Comparison of ENCODE assay signal across 29 cellular contexts in the genomic region with DNA sequence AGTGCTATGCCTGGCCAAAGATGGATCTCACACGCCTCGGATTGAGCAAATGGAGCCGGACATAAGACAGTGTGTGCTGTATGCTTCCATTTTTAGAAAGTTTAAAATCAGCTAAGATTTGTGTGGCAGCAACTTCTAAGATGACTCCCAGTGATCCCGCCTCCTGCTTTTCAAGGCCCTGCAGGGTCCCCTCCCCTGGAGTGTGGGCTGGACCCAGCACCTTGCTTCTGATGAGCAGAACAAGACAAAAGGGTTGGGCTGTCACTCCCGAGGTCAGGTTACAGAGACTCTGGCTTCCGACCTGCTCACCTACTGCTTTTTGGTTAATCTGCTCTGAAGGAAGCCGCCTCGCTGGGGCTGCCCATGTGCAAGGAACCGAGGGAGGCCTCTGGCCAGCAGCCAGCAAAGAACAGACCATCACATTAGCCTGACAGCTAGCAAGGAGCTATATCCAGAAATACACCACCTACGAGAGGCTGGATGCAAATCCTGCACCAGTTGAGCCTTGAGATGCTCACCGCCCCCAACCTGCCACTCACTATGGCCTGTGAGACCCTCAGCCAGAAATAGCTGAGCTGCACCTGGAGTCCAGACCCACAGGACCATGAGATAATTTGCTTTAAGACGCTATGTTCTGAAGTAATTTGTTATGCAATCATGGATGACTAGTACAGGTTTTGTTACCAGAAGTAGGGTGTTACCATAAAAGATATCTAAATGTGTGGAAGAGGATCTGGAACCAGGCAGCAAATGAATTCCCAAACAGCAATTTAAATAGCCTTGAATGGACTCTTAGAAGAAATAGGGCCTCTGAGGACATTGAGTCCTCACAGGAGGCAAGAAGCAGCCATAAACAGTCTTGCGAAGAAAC. TPM values are rescaled to one million over a fixed set of nuclear protein-coding genes. Genes with fewer than 3 reads are reported as not detected.
A peak's percentile ranks its signal among the peaks of the same experiment; 100 is the strongest.
DNase-seq lines count a peak whose midpoint lies in the region; ATAC-seq and TF ChIP-seq lines count a peak whose summit lies in the region.
"Had no signal": no experiment of that assay in that cellular context is flagged by ENCODE, and none has a peak within 500 bp of the region (broad histone marks: within the 10 kb centered on the region; RNA-seq: fewer than 3 reads in every experiment).

No MANE protein-coding gene starts in this region.

- peak; percentile 58 for ATAC-seq in left ventricle myocardium superior
- no peak for ATAC-seq in left cardiac atrium
- ATAC-seq in HG02571 (IDR thresholded peaks at IDR 0.05; ENCODE audit: unreplicated experiment), result no peak
- ATAC-seq: activated CD4-positive, alpha-beta T cell treated with anti-CD3 and anti-CD28 coated beads for 36 hours; HepG2; Panc1; stimulated activated memory B cell treated with anti-CD40 and anti-IgM and Interleukin-4, amounts not matched to agents 10 μg/mL and 1 μg/mL and 100 μg/mL, for 72 hours had no signal

- H3K27me3 ChIP-seq in dorsolateral prefrontal cortex (peaks cover 0 to 5% (median 0%) of the 10 kb centered on the region in 45 donors), neural progenitor cell (no peaks in the 10 kb centered on the region)
- H3K27me3 ChIP-seq in CD8-positive, alpha-beta memory T cell (ENCODE audit: insufficient read depth, low read length, poor library complexity, severe bottlenecking), result no peaks in the 10 kb centered on the region
- H3K27me3 ChIP-seq: sigmoid colon had no signal

- TF ChIP-seq CTCF in dorsolateral prefrontal cortex (IDR thresholded peaks at IDR 0.05 in 54 of 56, conservative IDR thresholded peaks at IDR 0.05 in 2 of 56; ENCODE audit: low read depth in 1 of 56, partially characterized antibody in 56 of 56), result no peak
- no peak for TF ChIP-seq CTCF in neural progenitor cell (IDR thresholded peaks at IDR 0.05)

- no peak overlapping the region for H2AFZ ChIP-seq in neural progenitor cell (replicated peaks)

- H3K4me3 ChIP-seq in dorsolateral prefrontal cortex (peak overlapping the region in 1 of 59 donors; percentile 15), neural progenitor cell (no peak overlapping the region)
- H3K4me3 ChIP-seq in CD8-positive, alpha-beta memory T cell (ENCODE audit: low read length), result no peak overlapping the region
- H3K4me3 ChIP-seq: sigmoid colon, suprapubic skin had no signal

- no peaks in the 10 kb centered on the region for H3K9me3 ChIP-seq in neural progenitor cell (ENCODE audit: low read depth)
- H3K9me3 ChIP-seq in CD8-positive, alpha-beta memory T cell (ENCODE audit: low read length), result no peaks in the 10 kb centered on the region
- H3K9me3 ChIP-seq: sigmoid colon, suprapubic skin had no signal

- H3K36me3 ChIP-seq in neural progenitor cell, result no peaks in the 10 kb centered on the region
- H3K36me3 ChIP-seq in CD8-positive, alpha-beta memory T cell (ENCODE audit: insufficient read depth, low read length), result no peaks in the 10 kb centered on the region
- H3K36me3 ChIP-seq: sigmoid colon had no signal

- no peaks in the 10 kb centered on the region for H3K9me3 Mint-ChIP-seq in neural progenitor cell
- H3K9me3 Mint-ChIP-seq in CD8-positive, alpha-beta memory T cell, result no peaks in the 10 kb centered on the region

- H3F3A ChIP-seq in neural progenitor cell (ENCODE audit: low read depth), result no peaks in the 10 kb centered on the region

- CTCF ChIA-PET in CD8-positive, alpha-beta memory T cell (lab: Charles Lee), result no interaction called here

- no peak overlapping the region for H3K9ac ChIP-seq in neural progenitor cell

- no peaks in the 10 kb centered on the region for H3K79me2 ChIP-seq in neural progenitor cell (ENCODE audit: low read depth)

- H3K27ac ChIP-seq in dorsolateral prefrontal cortex (peak overlapping the region in 52 of 59 donors; percentile 17 to 84 (median 70)), neural progenitor cell (peak overlapping the region; percentile 6)
- H3K27ac ChIP-seq in CD8-positive, alpha-beta memory T cell (ENCODE audit: low read depth, low read length), result no peak overlapping the region
- H3K27ac ChIP-seq: HL-60, suprapubic skin had no signal

- POLR2A ChIA-PET in CD8-positive, alpha-beta memory T cell (lab: Charles Lee), result no interaction called here

- peaks cover 12% of the 10 kb centered on the region for H3K4me1 ChIP-seq in neural progenitor cell
- H3K4me1 ChIP-seq in CD8-positive, alpha-beta memory T cell (ENCODE audit: insufficient read depth, low read length), result no peaks in the 10 kb centered on the region

- intact Hi-C loops in left ventricle myocardium superior (cut with micrococcal nuclease), result no loop called here
- intact Hi-C loops in left cardiac atrium (cut with DNase I), result no loop called here
- intact Hi-C loops in dorsolateral prefrontal cortex (cut with DNase I), result loop anchor here in 1 of 2 donors (5.0 kb wide), 1 partner anchor 47 kb away; a partner anchor contains a TSS

- peaks cover 20% of the 10 kb centered on the region for H4K20me1 ChIP-seq in neural progenitor cell (ENCODE audit: low read depth)

- H3K27me3 Mint-ChIP-seq in neural progenitor cell (ENCODE audit: insufficient read depth, low read depth), result no peaks in the 10 kb centered on the region
- H3K27me3 Mint-ChIP-seq in CD8-positive, alpha-beta memory T cell, result peaks cover 9 to 22% of the 10 kb centered on the region in 2 donors
- H3K27me3 Mint-ChIP-seq: B cell had no signal

- H3K4me2 ChIP-seq in neural progenitor cell, result peak overlapping the region; percentile 5

- peak overlapping the region; percentile 5 for H3K27ac Mint-ChIP-seq in neural progenitor cell
- peak overlapping the region in 1 of 8 donors; percentile 72 for H3K27ac Mint-ChIP-seq in CD8-positive, alpha-beta memory T cell
- H3K27ac Mint-ChIP-seq: activated CD4-positive, alpha-beta T cell treated with anti-CD3 and anti-CD28 coated beads for 36 hours; activated naive CD8-positive, alpha-beta T cell treated with anti-CD3 and anti-CD28 coated beads, Interleukin-2, amount 10 ng/mL, durations not matched to agents 7 days and 5 days; B cell; progenitor cell of endocrine pancreas; stimulated activated memory B cell treated with anti-CD40 and anti-IgM and Interleukin-4, amounts not matched to agents 10 μg/mL and 1 μg/mL and 100 μg/mL, for 72 hours had no signal

- peaks cover 34% of the 10 kb centered on the region for H3K36me3 Mint-ChIP-seq in neural progenitor cell
- H3K36me3 Mint-ChIP-seq in CD8-positive, alpha-beta memory T cell, result no peaks in the 10 kb centered on the region
- H3K36me3 Mint-ChIP-seq: activated naive CD8-positive, alpha-beta T cell treated with anti-CD3 and anti-CD28 coated beads, Interleukin-2, amount 10 ng/mL, durations not matched to agents 7 days and 5 days; stimulated activated memory B cell treated with anti-CD40 and anti-IgM and Interleukin-4, amounts not matched to agents 10 μg/mL and 1 μg/mL and 100 μg/mL, for 72 hours had no signal

- no peak for DNase-seq in left ventricle myocardium superior
- DNase-seq in left cardiac atrium, result no peak
- DNase-seq in dorsolateral prefrontal cortex, result peak in 8 of 10 donors; percentile 38 to 78 (median 64)
- peak; percentile 26 for DNase-seq in neural progenitor cell (ENCODE audit: low spot score)
- DNase-seq in CD8-positive, alpha-beta memory T cell, result no peak
- DNase-seq in ureter (ENCODE audit: low spot score), result no peak
- no peak for DNase-seq in Ammon's horn (ENCODE audit: low spot score)
- DNase-seq: activated CD4-positive, alpha-beta T cell treated with anti-CD3 and anti-CD28 coated beads for 36 hours; activated effector memory CD4-positive, alpha-beta T cell treated with anti-CD3 and anti-CD28 coated beads, Interleukin-2, amount 50 U/mL, for 16 hours; activated naive CD8-positive, alpha-beta T cell treated with anti-CD3 and anti-CD28 coated beads, Interleukin-2, amount 10 ng/mL, durations not matched to agents 7 days and 5 days; COR-L47; DMS79 treated with DMSO at 0.1 percent for 48 hours; HCEC 1CT; Kasumi-1; mammary epithelial cell; NCI-H1436; SHP77 treated with DMSO at 0.1 percent for 48 hours; sigmoid colon; stimulated activated CD4-positive, alpha-beta T cell treated with anti-CD3 and anti-CD28 coated beads, Interleukin-4, amount 100 ng/mL, for 4 hours had no signal

- H3K4me1 Mint-ChIP-seq in neural progenitor cell, result no peaks in the 10 kb centered on the region
- H3K4me1 Mint-ChIP-seq in CD8-positive, alpha-beta memory T cell, result no peaks in the 10 kb centered on the region
- H3K4me1 Mint-ChIP-seq: activated CD4-positive, alpha-beta T cell treated with anti-CD3 and anti-CD28 coated beads for 36 hours; activated naive CD8-positive, alpha-beta T cell treated with anti-CD3 and anti-CD28 coated beads, Interleukin-2, amount 10 ng/mL, durations not matched to agents 7 days and 5 days; central memory CD8-positive, alpha-beta T cell; stimulated activated memory B cell treated with anti-CD40 and anti-IgM and Interleukin-4, amounts not matched to agents 10 μg/mL and 1 μg/mL and 100 μg/mL, for 72 hours had no signal

- no peak overlapping the region for H3K4me3 Mint-ChIP-seq in neural progenitor cell
- no peak overlapping the region for H3K4me3 Mint-ChIP-seq in CD8-positive, alpha-beta memory T cell
- H3K4me3 Mint-ChIP-seq: activated CD4-positive, alpha-beta T cell treated with anti-CD3 and anti-CD28 coated beads for 36 hours; activated naive CD8-positive, alpha-beta T cell treated with anti-CD3 and anti-CD28 coated beads, Interleukin-2, amount 10 ng/mL, durations not matched to agents 7 days and 5 days; B cell; central memory CD8-positive, alpha-beta T cell; stimulated activated memory B cell treated with anti-CD40 and anti-IgM and Interleukin-4, amounts not matched to agents 10 μg/mL and 1 μg/mL and 100 μg/mL, for 72 hours had no signal

RNA-seq across cellular contexts. Expression of a gene that starts 47.6 kb away (rescaled TPM):
- total RNA-seq in left ventricle myocardium superior (1.3 TPM), left cardiac atrium (1 to 10 TPM in 1 of 2 donors, under 1 TPM in 1; 0.44 to 1.9 TPM), dorsolateral prefrontal cortex (100 to 1,000 TPM in 57 of 120 experiments, 10 to 100 TPM in 63; 38.1 to 151 (median 98.4) TPM), neural progenitor cell (ENCODE audit: low replicate concordance) (91.4 and 140 TPM in 2 replicates), ureter (1.3 TPM)
- not detected for total RNA-seq in CD8-positive, alpha-beta memory T cell
- polyA plus RNA-seq in CD8-positive, alpha-beta memory T cell, result 0.10 TPM
- total RNA-seq: activated CD4-positive, alpha-beta T cell treated with anti-CD3 and anti-CD28 coated beads for 36 hours; activated naive CD8-positive, alpha-beta T cell treated with anti-CD3 and anti-CD28 coated beads, Interleukin-2, amount 10 ng/mL, durations not matched to agents 7 days and 5 days; B cell; endothelial cell of umbilical vein; HepG2 had no signal
- polyA plus RNA-seq: HepG2 had no signal

Comparison
In these comparisons a context has a peak if more than half of its experiments do, and no peak if none do; other contexts are left out.
1. DNase-seq: peak in dorsolateral prefrontal cortex (8 of 10) and neural progenitor cell (single experiment); none in left ventricle myocardium superior (single experiment), left cardiac atrium (single experiment), CD8-positive, alpha-beta memory T cell (0 of 5), ureter (single experiment) and Ammon's horn (single experiment).
2. RNA of a gene that starts 47.6 kb away (total RNA-seq): 38.1 to 151 TPM in dorsolateral prefrontal cortex and 91.4 to 140 TPM in neural progenitor cell; 0.44 to 1.9 TPM in left cardiac atrium, 1.3 TPM in ureter (single experiment), 1.3 TPM in left ventricle myocardium superior (single experiment) and not detected in CD8-positive, alpha-beta memory T cell; every median in the first group is over 10 times any median in the second.